2 cellular contexts compared by ENCODE assay signal in the genomic region with DNA sequence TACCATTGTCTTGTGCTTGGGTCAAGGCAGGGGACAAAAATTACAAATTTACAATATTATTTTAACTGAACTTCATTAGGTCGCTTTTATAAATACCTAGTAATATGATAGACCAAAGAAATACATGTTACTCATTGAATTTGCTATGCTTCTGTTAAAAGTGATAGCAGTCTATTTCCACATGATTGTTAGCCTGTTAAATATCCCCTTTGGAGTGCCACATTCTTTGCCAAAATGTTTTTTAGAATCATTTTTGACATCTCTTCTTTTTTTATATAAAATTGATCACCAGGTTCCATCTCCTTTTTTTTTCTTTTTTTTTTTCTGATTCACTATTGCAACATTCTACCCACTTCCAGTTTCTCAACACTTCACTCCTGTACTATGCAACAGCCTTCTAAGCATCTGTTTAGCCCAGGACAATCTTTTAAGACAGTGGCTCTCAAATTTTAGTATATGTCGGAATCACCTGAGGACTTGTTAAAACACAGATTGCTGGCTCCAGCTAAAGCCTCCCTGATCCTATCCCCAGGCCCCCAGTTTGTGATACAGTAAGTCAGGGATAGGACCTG.
TF ChIP-seq lines count a peak whose summit lies in the region.

No MANE protein-coding gene starts in this region.

TF ChIP-seq in GM23338, 12 proteins besides CTCF, POLR2A, EP300 and RAD21 (continued from another document):
- TF ChIP-seq EZH2 (IDR thresholded peaks at IDR 0.05; ENCODE audit: low read depth, unreplicated experiment), result no peak
- no peak for TF ChIP-seq ZNF462 (CRISPR knock-in tag; IDR thresholded peaks at IDR 0.05)
- TF ChIP-seq, protein P1, sequence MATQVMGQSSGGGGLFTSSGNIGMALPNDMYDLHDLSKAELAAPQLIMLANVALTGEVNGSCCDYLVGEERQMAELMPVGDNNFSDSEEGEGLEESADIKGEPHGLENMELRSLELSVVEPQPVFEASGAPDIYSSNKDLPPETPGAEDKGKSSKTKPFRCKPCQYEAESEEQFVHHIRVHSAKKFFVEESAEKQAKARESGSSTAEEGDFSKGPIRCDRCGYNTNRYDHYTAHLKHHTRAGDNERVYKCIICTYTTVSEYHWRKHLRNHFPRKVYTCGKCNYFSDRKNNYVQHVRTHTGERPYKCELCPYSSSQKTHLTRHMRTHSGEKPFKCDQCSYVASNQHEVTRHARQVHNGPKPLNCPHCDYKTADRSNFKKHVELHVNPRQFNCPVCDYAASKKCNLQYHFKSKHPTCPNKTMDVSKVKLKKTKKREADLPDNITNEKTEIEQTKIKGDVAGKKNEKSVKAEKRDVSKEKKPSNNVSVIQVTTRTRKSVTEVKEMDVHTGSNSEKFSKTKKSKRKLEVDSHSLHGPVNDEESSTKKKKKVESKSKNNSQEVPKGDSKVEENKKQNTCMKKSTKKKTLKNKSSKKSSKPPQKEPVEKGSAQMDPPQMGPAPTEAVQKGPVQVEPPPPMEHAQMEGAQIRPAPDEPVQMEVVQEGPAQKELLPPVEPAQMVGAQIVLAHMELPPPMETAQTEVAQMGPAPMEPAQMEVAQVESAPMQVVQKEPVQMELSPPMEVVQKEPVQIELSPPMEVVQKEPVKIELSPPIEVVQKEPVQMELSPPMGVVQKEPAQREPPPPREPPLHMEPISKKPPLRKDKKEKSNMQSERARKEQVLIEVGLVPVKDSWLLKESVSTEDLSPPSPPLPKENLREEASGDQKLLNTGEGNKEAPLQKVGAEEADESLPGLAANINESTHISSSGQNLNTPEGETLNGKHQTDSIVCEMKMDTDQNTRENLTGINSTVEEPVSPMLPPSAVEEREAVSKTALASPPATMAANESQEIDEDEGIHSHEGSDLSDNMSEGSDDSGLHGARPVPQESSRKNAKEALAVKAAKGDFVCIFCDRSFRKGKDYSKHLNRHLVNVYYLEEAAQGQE (IDR thresholded peaks at IDR 0.05; ENCODE audit: unreplicated experiment), result no peak
- TF ChIP-seq JUNB (IDR thresholded peaks at IDR 0.05; ENCODE audit: unreplicated experiment), result no peak

TF ChIP-seq in WTC11, 78 proteins besides CTCF, POLR2A, EP300 and RAD21 (continued from another document):
- TF ChIP-seq ZNF425 (CRISPR knock-in tag; conservative IDR thresholded peaks at IDR 0.05), result no peak
TF ChIP-seq in WTC11: peak in this region for 0.
